17 cellular contexts compared by ENCODE assay signal in genomic region chr6:151310852-151311767, GRCh38.
DNase-seq lines count a peak whose midpoint lies in the region; ATAC-seq and TF ChIP-seq lines count a peak whose summit lies in the region.
"Had no signal": no experiment of that assay in that cellular context is flagged by ENCODE, and none has a peak within 500 bp of the region (broad histone marks: within the 10 kb centered on the region; RNA-seq: fewer than 3 reads in every experiment).

No MANE protein-coding gene starts in this region.

- H3K4me1 Mint-ChIP-seq in WTC11: peaks cover 34% of the 10 kb centered on the region
- no peaks in the 10 kb centered on the region for H3K4me1 Mint-ChIP-seq in immature natural killer cell

- peak overlapping the region; percentile 17 for H3K27ac ChIP-seq in rectal smooth muscle tissue (ENCODE audit: low read depth, low read length)
- H3K27ac ChIP-seq in A673 (ENCODE audit: low read depth, low read length, poor library complexity, severe bottlenecking): no peak overlapping the region
- H3K27ac ChIP-seq: KMS-11, SK-N-MC had no signal

- no peak overlapping the region for H3K9ac ChIP-seq in rectal smooth muscle tissue (ENCODE audit: low read length)
- H3K9ac ChIP-seq: BLaER1 treated with 17β-estradiol and CSF1 and Interleukin-3, amounts not matched to agents 10 nM and 100 nM; KMS-11 had no signal

- CTCF ChIA-PET in WTC11 (lab: Charles Lee): interaction anchor here (2.4 kb wide), 1 partner anchor 13 kb away, joined by 12 read pairs; no protein-coding TSS in a partner anchor
- CTCF ChIA-PET in A673 (lab: Charles Lee): no interaction called here

- H3K4me1 ChIP-seq in rectal smooth muscle tissue (ENCODE audit: control insufficient read depth, insufficient read depth, low read length) (peaks cover 2% of the 10 kb centered on the region), A673 (ENCODE audit: insufficient read depth, low read length, poor library complexity, severe bottlenecking) (no peaks in the 10 kb centered on the region)

- no peaks in the 10 kb centered on the region for H3K27me3 ChIP-seq in rectal smooth muscle tissue (ENCODE audit: control insufficient read depth, insufficient read depth, low read length)
- H3K27me3 ChIP-seq in A673 (replicated peaks; ENCODE audit: insufficient read depth, low read depth, low read length, poor library complexity): no peaks in the 10 kb centered on the region
- H3K27me3 ChIP-seq: BLaER1 treated with 17β-estradiol and CSF1 and Interleukin-3, amounts not matched to agents 10 nM and 100 nM had no signal

- POLR2A ChIA-PET in WTC11 (lab: Charles Lee) (interaction anchor here (0.6 kb wide), 2 partner anchors 25 to 625 kb away, joined by 3 read pairs; no protein-coding TSS in a partner anchor), A673 (lab: Charles Lee; ENCODE audit: low non-redundant PET) (no interaction called here)

- DNase-seq in GF-D8 (lab: John Stamatoyannopoulos, UW) (peak; percentile 11), NCI-H82 (lab: John Stamatoyannopoulos, UW) (peak; percentile 94), WTC11 (ENCODE audit: low spot score) (no peak), A673 (ENCODE audit: low spot score) (no peak), SIG-M5 (lab: John Stamatoyannopoulos, UW) (no peak), immature natural killer cell (no peak)
- DNase-seq: DMS79; NCI-H1105; NCI-H187 treated with DMSO at 0.1 percent for 48 hours; NCI-H2171 treated with DMSO at 0.1 percent for 48 hours; NCI-H510A; NK-92 treated with Interleukin-12 subunit alpha and Interleukin-12 subunit beta, amount 100 ng/mL, for 24 hours had no signal

- H3K9me3 ChIP-seq in A673 (ENCODE audit: low read depth, low read length, poor library complexity, severe bottlenecking): no peaks in the 10 kb centered on the region

- H3K4me3 Mint-ChIP-seq in WTC11 (no peak overlapping the region), immature natural killer cell (no peak overlapping the region)
- H3K4me3 Mint-ChIP-seq: T-helper 1 cell treated with Interleukin-12 subunit alpha and Interleukin-12 subunit beta and Interleukin-4 antibody, amounts not matched to agents 30 μg/mL and 1 μg/mL, for 36 hours had no signal

- H3K4me3 ChIP-seq in rectal smooth muscle tissue (ENCODE audit: low read length) (no peak overlapping the region), A673 (ENCODE audit: low read depth, low read length, poor library complexity, severe bottlenecking) (no peak overlapping the region)
- H3K4me3 ChIP-seq: BLaER1 treated with 17β-estradiol and CSF1 and Interleukin-3, amounts not matched to agents 10 nM and 100 nM; SK-N-MC had no signal

- peaks cover 8% of the 10 kb centered on the region for H3K36me3 Mint-ChIP-seq in WTC11
- peaks cover 0 to 2% (median 0%) of the 10 kb centered on the region in 3 donors for H3K36me3 Mint-ChIP-seq in immature natural killer cell

- no TSS peak for BruUV-seq in A673 (replicated peaks; lab: Mats Ljungman, UMichigan)

- H3K27ac Mint-ChIP-seq in WTC11 (peak overlapping the region; percentile 78; the same call in 1 of the 2 replicates), immature natural killer cell (no peak overlapping the region)
- H3K27ac Mint-ChIP-seq: T-helper 1 cell treated with Interleukin-12 subunit alpha and Interleukin-12 subunit beta and Interleukin-4 antibody, amounts not matched to agents 30 μg/mL and 1 μg/mL, for 36 hours had no signal

- TF ChIP-seq CTCF in WTC11 (IDR thresholded peaks at IDR 0.05) (no peak), A673 (conservative IDR thresholded peaks at IDR 0.05; ENCODE audit: low read depth, low read length) (no peak)

- no peak for ATAC-seq in WTC11

- peaks cover 7% of the 10 kb centered on the region for H3K9me3 Mint-ChIP-seq in WTC11
- H3K9me3 Mint-ChIP-seq in immature natural killer cell: peaks cover 0 to 4% (median 0%) of the 10 kb centered on the region in 6 donors

- intact Hi-C loops in A673 (cut with micrococcal nuclease; ENCODE audit: unreplicated experiment): no loop called here

- H3K36me3 ChIP-seq in rectal smooth muscle tissue (ENCODE audit: control insufficient read depth, insufficient read depth, low read length) (no peaks in the 10 kb centered on the region), A673 (ENCODE audit: insufficient read depth, low read length, poor library complexity, severe bottlenecking) (no peaks in the 10 kb centered on the region)

- H3K27me3 Mint-ChIP-seq in WTC11 (ENCODE audit: low read depth) (no peaks in the 10 kb centered on the region), immature natural killer cell (ENCODE audit: low read depth in 3 of 3) (peaks cover 0 to 4% (median 1%) of the 10 kb centered on the region in 3 donors)

TF ChIP-seq in WTC11, 78 proteins besides CTCF, POLR2A, EP300 and RAD21:
- TF ChIP-seq NR3C1 (CRISPR knock-in tag; conservative IDR thresholded peaks at IDR 0.05; ENCODE audit: low read depth): no peak
- TF ChIP-seq NR2C2 (CRISPR knock-in tag; IDR thresholded peaks at IDR 0.05): no peak
- TF ChIP-seq, protein P1, sequence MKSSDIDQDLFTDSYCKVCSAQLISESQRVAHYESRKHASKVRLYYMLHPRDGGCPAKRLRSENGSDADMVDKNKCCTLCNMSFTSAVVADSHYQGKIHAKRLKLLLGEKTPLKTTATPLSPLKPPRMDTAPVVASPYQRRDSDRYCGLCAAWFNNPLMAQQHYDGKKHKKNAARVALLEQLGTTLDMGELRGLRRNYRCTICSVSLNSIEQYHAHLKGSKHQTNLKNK (CRISPR knock-in tag; IDR thresholded peaks at IDR 0.05): no peak
- TF ChIP-seq, protein P2, sequence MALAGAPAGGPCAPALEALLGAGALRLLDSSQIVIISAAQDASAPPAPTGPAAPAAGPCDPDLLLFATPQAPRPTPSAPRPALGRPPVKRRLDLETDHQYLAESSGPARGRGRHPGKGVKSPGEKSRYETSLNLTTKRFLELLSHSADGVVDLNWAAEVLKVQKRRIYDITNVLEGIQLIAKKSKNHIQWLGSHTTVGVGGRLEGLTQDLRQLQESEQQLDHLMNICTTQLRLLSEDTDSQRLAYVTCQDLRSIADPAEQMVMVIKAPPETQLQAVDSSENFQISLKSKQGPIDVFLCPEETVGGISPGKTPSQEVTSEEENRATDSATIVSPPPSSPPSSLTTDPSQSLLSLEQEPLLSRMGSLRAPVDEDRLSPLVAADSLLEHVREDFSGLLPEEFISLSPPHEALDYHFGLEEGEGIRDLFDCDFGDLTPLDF (CRISPR knock-in tag; IDR thresholded peaks at IDR 0.05): no peak
- TF ChIP-seq ATF1 (CRISPR knock-in tag; IDR thresholded peaks at IDR 0.05): no peak
- no peak for TF ChIP-seq GABPB1 (CRISPR knock-in tag; IDR thresholded peaks at IDR 0.05)
- TF ChIP-seq RELA (CRISPR knock-in tag; IDR thresholded peaks at IDR 0.05; ENCODE audit: borderline replicate concordance): no peak
- no peak for TF ChIP-seq ZNF138 (CRISPR knock-in tag; conservative IDR thresholded peaks at IDR 0.05)
- TF ChIP-seq CREM (CRISPR knock-in tag; IDR thresholded peaks at IDR 0.05): no peak
- TF ChIP-seq ZNF263 (CRISPR knock-in tag; IDR thresholded peaks at IDR 0.05; ENCODE audit: low read depth): no peak
- TF ChIP-seq, protein P3, sequence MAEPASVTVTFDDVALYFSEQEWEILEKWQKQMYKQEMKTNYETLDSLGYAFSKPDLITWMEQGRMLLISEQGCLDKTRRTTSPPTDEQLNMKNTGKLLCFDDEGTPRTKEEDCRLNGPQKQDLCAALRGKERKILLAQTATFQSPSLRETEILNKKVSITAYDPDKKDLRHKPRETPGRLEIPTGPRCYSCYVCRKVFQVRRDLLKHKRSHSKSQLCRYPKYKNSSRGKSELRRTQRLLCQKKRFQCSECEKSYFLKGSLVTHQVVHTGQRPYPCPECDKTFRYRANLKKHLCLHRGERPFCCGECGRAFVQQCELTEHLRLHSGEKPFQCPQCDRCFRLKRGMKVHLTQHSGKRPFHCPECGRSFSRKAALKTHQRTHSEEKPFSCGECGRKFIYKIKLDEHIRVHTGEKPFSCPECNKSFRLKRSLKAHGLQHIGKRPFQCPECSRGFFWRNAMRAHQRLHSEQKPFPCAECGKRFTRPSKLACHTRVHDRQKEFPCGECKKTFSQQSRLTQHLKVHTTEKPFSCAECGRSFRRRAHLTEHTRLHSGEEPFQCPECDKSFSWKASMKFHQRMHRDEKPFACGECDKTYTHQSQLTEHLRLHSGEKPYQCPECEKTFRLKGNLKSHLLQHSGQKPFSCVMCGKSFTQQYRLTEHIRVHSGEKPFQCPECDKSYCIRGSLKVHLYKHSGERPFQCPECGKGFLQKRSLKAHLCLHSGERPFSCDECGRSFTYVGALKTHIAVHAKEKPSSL (CRISPR knock-in tag; conservative IDR thresholded peaks at IDR 0.05): no peak
- TF ChIP-seq ZNF121 (CRISPR knock-in tag; IDR thresholded peaks at IDR 0.05): no peak
- TF ChIP-seq PRRX2 (CRISPR knock-in tag; IDR thresholded peaks at IDR 0.05): no peak
- TF ChIP-seq, protein P4, sequence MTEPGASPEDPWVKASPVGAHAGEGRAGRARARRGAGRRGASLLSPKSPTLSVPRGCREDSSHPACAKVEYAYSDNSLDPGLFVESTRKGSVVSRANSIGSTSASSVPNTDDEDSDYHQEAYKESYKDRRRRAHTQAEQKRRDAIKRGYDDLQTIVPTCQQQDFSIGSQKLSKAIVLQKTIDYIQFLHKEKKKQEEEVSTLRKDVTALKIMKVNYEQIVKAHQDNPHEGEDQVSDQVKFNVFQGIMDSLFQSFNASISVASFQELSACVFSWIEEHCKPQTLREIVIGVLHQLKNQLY (CRISPR knock-in tag; IDR thresholded peaks at IDR 0.05): no peak
- no peak for TF ChIP-seq IRF2 (CRISPR knock-in tag; IDR thresholded peaks at IDR 0.05; ENCODE audit: borderline replicate concordance, low read depth)
- TF ChIP-seq SOX15 (CRISPR knock-in tag; IDR thresholded peaks at IDR 0.05): no peak
- TF ChIP-seq, protein P5, sequence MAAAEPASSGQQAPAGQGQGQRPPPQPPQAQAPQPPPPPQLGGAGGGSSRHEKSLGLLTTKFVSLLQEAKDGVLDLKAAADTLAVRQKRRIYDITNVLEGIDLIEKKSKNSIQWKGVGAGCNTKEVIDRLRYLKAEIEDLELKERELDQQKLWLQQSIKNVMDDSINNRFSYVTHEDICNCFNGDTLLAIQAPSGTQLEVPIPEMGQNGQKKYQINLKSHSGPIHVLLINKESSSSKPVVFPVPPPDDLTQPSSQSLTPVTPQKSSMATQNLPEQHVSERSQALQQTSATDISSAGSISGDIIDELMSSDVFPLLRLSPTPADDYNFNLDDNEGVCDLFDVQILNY (CRISPR knock-in tag; IDR thresholded peaks at IDR 0.05): no peak
- TF ChIP-seq TEAD1 (CRISPR knock-in tag; IDR thresholded peaks at IDR 0.05): no peak

Comparison
In these comparisons a context has a peak if more than half of its experiments do, and no peak if none do; other contexts are left out.
1. DNase-seq: peak in GF-D8 (single experiment) and NCI-H82 (single experiment); none in WTC11 (single experiment), A673 (single experiment), SIG-M5 (single experiment) and immature natural killer cell (0 of 3).